In genomic region chr2:26772064-26773001, GRCh38 we compare ENCODE assay signal across 8 cellular contexts. TPM values are rescaled to one million over a fixed set of nuclear protein-coding genes. Genes with fewer than 3 reads are reported as not detected.
DNase-seq lines count a peak whose midpoint lies in the region; ATAC-seq and TF ChIP-seq lines count a peak whose summit lies in the region.

No MANE protein-coding gene starts in this region.

- H3K36me3 ChIP-seq in esophagus muscularis mucosa: peaks cover 27 to 38% (median 37%) of the 10 kb centered on the region in 4 donors

- TF ChIP-seq POLR2A in esophagus muscularis mucosa (IDR thresholded peaks at IDR 0.05; ENCODE audit: low read depth): no peak

- 35% methylated on average over 9 of the region's 13 CpGs for WGBS in esophagus muscularis mucosa

- no peaks in the 10 kb centered on the region for H3K27me3 Mint-ChIP-seq in T-helper 1 cell treated with Interleukin-12 subunit alpha and Interleukin-12 subunit beta and Interleukin-4 antibody, amounts not matched to agents 30 μg/mL and 1 μg/mL, for 36 hours (ENCODE audit: low read depth)
- H3K27me3 Mint-ChIP-seq in nephron progenitor cell (ENCODE audit: low read depth, poor library complexity): peaks cover 7% of the 10 kb centered on the region

- H3K4me3 ChIP-seq in esophagus muscularis mucosa: peak overlapping the region in 1 of 4 donors; percentile 5

- H3K4me1 ChIP-seq in esophagus muscularis mucosa: peaks cover 60 to 72% (median 68%) of the 10 kb centered on the region in 4 donors

- TF ChIP-seq EP300 in esophagus muscularis mucosa (IDR thresholded peaks at IDR 0.05): no peak

- H3K9me3 ChIP-seq in esophagus muscularis mucosa: no peaks in the 10 kb centered on the region

- H3K4me1 Mint-ChIP-seq in T-helper 1 cell treated with Interleukin-12 subunit alpha and Interleukin-12 subunit beta and Interleukin-4 antibody, amounts not matched to agents 30 μg/mL and 1 μg/mL, for 36 hours (ENCODE audit: low read depth): peaks cover 29% of the 10 kb centered on the region
- peaks cover 40% of the 10 kb centered on the region for H3K4me1 Mint-ChIP-seq in nephron progenitor cell

- peak overlapping the region; percentile 80 to 86 (median 83) for H3K27ac ChIP-seq in esophagus muscularis mucosa (replicated peaks in 1 of 4)

- peaks cover 18% of the 10 kb centered on the region for H3K36me3 Mint-ChIP-seq in T-helper 1 cell treated with Interleukin-12 subunit alpha and Interleukin-12 subunit beta and Interleukin-4 antibody, amounts not matched to agents 30 μg/mL and 1 μg/mL, for 36 hours (ENCODE audit: low read depth)
- peaks cover 6% of the 10 kb centered on the region for H3K36me3 Mint-ChIP-seq in nephron progenitor cell (ENCODE audit: low read depth)

- H3K27me3 ChIP-seq in esophagus muscularis mucosa: no peaks in the 10 kb centered on the region

- DNase-seq in activated CD4-positive, alpha-beta T cell treated with anti-CD3 and anti-CD28 coated beads for 48 hours: peak; percentile 41
- DNase-seq in activated CD4-positive, alpha-beta T cell treated with anti-CD3 and anti-CD28 coated beads, Interleukin-2, amount 50 U/mL, for 48 hours: no peak
- DNase-seq in esophagus muscularis mucosa (ENCODE audit: extremely low spot score) (peak; percentile 98), nephron progenitor cell (no peak), H4 (ENCODE audit: low spot score) (no peak), NCI-H146 (lab: John Stamatoyannopoulos, UW) (no peak)

- TF ChIP-seq CTCF in esophagus muscularis mucosa (IDR thresholded peaks at IDR 0.05) (no peak), nephron progenitor cell (IDR thresholded peaks at IDR 0.05) (no peak)

- no peaks in the 10 kb centered on the region for H3K9me3 Mint-ChIP-seq in T-helper 1 cell treated with Interleukin-12 subunit alpha and Interleukin-12 subunit beta and Interleukin-4 antibody, amounts not matched to agents 30 μg/mL and 1 μg/mL, for 36 hours
- no peaks in the 10 kb centered on the region for H3K9me3 Mint-ChIP-seq in nephron progenitor cell

- peak overlapping the region; percentile 98 for H3K27ac Mint-ChIP-seq in T-helper 1 cell treated with Interleukin-12 subunit alpha and Interleukin-12 subunit beta and Interleukin-4 antibody, amounts not matched to agents 30 μg/mL and 1 μg/mL, for 36 hours
- H3K27ac Mint-ChIP-seq in nephron progenitor cell: peak overlapping the region; percentile 57

- intact Hi-C loops in esophagus muscularis mucosa (cut with DNase I): no loop called here

- no peak for ATAC-seq in HG02759 (IDR thresholded peaks at IDR 0.05; ENCODE audit: unreplicated experiment)

- H3K4me3 Mint-ChIP-seq in T-helper 1 cell treated with Interleukin-12 subunit alpha and Interleukin-12 subunit beta and Interleukin-4 antibody, amounts not matched to agents 30 μg/mL and 1 μg/mL, for 36 hours: peak overlapping the region; percentile 58
- no peak overlapping the region for H3K4me3 Mint-ChIP-seq in nephron progenitor cell

RNA-seq across cellular contexts. Expression of gene SLC35F6, which starts 8.2 kb away (rescaled TPM):
- 10 to 100 TPM; 31.6 to 50.7 (median 41.3) TPM for total RNA-seq in esophagus muscularis mucosa
- 22.0 and 37.4 TPM in 2 replicates for total RNA-seq in H4 (2014; rRNA removed; shearing (Covaris generic))

RNA-seq across cellular contexts. Expression of gene CENPA, which starts 13.5 kb away (rescaled TPM):
- under 1 TPM in 1 of 4 donors, not detected in 3; 0.34 TPM for total RNA-seq in esophagus muscularis mucosa
- 24.8 and 30.2 TPM in 2 replicates for total RNA-seq in H4 (2014; rRNA removed; shearing (Covaris generic))

Comparison
In these comparisons a context has a peak if more than half of its experiments do, and no peak if none do; other contexts are left out.
1. DNase-seq: peak in activated CD4-positive, alpha-beta T cell treated with anti-CD3 and anti-CD28 coated beads for 48 hours (single experiment) and esophagus muscularis mucosa (single experiment); none in activated CD4-positive, alpha-beta T cell treated with anti-CD3 and anti-CD28 coated beads, Interleukin-2, amount 50 U/mL, for 48 hours (0 of 2), nephron progenitor cell (single experiment), H4 (single experiment) and NCI-H146 (single experiment).
2. RNA of gene CENPA, which starts 13.5 kb away (total RNA-seq): 24.8 to 30.2 TPM in H4; 0.34 TPM in esophagus muscularis mucosa; every median in the first group is over 10 times any median in the second.